ENCODE assay signal across 1 cellular context in the genomic region with DNA sequence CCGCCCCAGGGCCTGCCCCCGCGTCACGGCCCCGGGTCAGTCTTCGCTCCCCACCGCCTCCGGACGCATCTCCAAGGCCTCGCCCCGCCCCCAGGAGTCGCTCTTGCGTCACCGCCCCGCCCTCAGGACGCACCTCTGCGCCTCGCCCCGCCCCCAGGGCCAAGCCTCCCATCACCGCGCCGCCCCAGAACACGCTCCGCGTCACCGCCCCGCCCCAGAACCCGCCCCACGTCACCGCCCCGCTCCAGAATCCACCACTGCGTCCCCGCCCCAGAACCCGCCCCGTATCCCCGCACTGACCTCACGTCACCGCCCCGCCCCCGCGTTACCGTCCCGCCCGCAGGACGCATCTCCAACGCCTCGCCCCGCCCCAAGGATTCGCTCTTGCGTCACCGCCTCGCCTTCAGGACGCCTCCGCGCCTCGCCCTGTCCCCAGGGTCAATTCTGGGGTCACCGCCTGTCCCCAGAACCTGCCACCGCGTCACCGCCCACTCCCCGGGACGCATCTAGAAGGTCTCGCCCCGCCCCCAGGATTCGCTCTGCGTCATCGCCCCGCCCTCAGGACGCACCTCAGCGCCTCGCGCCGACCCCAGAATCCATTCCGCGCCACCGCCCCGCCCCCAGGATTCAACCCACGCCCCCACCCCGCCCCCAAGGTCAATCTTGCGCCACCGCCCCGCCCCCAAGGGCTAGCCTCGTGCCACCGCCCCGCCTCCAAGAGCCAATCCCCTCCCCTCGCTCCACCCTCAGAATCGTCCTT.
TF ChIP-seq lines count a peak whose summit lies in the region.

No MANE protein-coding gene starts in this region.

TF ChIP-seq in K562, 482 proteins besides CTCF, POLR2A, EP300 and RAD21 (continued from another document and continues in another):
- TF ChIP-seq, protein P1, sequence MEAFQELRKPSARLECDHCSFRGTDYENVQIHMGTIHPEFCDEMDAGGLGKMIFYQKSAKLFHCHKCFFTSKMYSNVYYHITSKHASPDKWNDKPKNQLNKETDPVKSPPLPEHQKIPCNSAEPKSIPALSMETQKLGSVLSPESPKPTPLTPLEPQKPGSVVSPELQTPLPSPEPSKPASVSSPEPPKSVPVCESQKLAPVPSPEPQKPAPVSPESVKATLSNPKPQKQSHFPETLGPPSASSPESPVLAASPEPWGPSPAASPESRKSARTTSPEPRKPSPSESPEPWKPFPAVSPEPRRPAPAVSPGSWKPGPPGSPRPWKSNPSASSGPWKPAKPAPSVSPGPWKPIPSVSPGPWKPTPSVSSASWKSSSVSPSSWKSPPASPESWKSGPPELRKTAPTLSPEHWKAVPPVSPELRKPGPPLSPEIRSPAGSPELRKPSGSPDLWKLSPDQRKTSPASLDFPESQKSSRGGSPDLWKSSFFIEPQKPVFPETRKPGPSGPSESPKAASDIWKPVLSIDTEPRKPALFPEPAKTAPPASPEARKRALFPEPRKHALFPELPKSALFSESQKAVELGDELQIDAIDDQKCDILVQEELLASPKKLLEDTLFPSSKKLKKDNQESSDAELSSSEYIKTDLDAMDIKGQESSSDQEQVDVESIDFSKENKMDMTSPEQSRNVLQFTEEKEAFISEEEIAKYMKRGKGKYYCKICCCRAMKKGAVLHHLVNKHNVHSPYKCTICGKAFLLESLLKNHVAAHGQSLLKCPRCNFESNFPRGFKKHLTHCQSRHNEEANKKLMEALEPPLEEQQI (IDR thresholded peaks at IDR 0.05): no peak
- no peak for TF ChIP-seq SMARCB1 (IDR thresholded peaks at IDR 0.05; ENCODE audit: insufficient read length, low read depth)
- TF ChIP-seq, protein P2, sequence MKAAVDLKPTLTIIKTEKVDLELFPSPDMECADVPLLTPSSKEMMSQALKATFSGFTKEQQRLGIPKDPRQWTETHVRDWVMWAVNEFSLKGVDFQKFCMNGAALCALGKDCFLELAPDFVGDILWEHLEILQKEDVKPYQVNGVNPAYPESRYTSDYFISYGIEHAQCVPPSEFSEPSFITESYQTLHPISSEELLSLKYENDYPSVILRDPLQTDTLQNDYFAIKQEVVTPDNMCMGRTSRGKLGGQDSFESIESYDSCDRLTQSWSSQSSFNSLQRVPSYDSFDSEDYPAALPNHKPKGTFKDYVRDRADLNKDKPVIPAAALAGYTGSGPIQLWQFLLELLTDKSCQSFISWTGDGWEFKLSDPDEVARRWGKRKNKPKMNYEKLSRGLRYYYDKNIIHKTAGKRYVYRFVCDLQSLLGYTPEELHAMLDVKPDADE (conservative IDR thresholded peaks at IDR 0.05; ENCODE audit: control insufficient read depth, low read depth, low read length): 0 out of 2 replicates have a peak, but pooled peaks have one; percentile 24
- TF ChIP-seq RBM15 (IDR thresholded peaks at IDR 0.05; ENCODE audit: insufficient read depth, low read length): no peak
- no peak for TF ChIP-seq ZNF696 (CRISPR knock-in tag; conservative IDR thresholded peaks at IDR 0.05)
- TF ChIP-seq, protein P3, sequence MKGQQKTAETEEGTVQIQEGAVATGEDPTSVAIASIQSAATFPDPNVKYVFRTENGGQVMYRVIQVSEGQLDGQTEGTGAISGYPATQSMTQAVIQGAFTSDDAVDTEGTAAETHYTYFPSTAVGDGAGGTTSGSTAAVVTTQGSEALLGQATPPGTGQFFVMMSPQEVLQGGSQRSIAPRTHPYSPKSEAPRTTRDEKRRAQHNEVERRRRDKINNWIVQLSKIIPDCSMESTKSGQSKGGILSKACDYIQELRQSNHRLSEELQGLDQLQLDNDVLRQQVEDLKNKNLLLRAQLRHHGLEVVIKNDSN (CRISPR knock-in tag; IDR thresholded peaks at IDR 0.05): no peak
- TF ChIP-seq EP400 (IDR thresholded peaks at IDR 0.05): peak; percentile 57; the same call in 1 of the 2 replicates
- TF ChIP-seq, protein P4, sequence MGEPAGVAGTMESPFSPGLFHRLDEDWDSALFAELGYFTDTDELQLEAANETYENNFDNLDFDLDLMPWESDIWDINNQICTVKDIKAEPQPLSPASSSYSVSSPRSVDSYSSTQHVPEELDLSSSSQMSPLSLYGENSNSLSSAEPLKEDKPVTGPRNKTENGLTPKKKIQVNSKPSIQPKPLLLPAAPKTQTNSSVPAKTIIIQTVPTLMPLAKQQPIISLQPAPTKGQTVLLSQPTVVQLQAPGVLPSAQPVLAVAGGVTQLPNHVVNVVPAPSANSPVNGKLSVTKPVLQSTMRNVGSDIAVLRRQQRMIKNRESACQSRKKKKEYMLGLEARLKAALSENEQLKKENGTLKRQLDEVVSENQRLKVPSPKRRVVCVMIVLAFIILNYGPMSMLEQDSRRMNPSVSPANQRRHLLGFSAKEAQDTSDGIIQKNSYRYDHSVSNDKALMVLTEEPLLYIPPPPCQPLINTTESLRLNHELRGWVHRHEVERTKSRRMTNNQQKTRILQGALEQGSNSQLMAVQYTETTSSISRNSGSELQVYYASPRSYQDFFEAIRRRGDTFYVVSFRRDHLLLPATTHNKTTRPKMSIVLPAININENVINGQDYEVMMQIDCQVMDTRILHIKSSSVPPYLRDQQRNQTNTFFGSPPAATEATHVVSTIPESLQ (CRISPR knock-in tag; IDR thresholded peaks at IDR 0.05): no peak
- TF ChIP-seq POLR2H (tag; IDR thresholded peaks at IDR 0.05; ENCODE audit: low read depth): no peak
- TF ChIP-seq RHOXF2B (CRISPR knock-in tag; conservative IDR thresholded peaks at IDR 0.05): no peak
- TF ChIP-seq, protein P5, sequence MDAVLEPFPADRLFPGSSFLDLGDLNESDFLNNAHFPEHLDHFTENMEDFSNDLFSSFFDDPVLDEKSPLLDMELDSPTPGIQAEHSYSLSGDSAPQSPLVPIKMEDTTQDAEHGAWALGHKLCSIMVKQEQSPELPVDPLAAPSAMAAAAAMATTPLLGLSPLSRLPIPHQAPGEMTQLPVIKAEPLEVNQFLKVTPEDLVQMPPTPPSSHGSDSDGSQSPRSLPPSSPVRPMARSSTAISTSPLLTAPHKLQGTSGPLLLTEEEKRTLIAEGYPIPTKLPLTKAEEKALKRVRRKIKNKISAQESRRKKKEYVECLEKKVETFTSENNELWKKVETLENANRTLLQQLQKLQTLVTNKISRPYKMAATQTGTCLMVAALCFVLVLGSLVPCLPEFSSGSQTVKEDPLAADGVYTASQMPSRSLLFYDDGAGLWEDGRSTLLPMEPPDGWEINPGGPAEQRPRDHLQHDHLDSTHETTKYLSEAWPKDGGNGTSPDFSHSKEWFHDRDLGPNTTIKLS (IDR thresholded peaks at IDR 0.05; ENCODE audit: borderline replicate concordance, low read depth): no peak
- TF ChIP-seq MCM5 (IDR thresholded peaks at IDR 0.05; ENCODE audit: low read depth): no peak
- TF ChIP-seq ZNF217 (CRISPR knock-in tag; IDR thresholded peaks at IDR 0.05): no peak
- no peak for TF ChIP-seq FOS (IDR thresholded peaks at IDR 0.05; ENCODE audit: extremely low read depth, insufficient read length)
- TF ChIP-seq, protein P6, sequence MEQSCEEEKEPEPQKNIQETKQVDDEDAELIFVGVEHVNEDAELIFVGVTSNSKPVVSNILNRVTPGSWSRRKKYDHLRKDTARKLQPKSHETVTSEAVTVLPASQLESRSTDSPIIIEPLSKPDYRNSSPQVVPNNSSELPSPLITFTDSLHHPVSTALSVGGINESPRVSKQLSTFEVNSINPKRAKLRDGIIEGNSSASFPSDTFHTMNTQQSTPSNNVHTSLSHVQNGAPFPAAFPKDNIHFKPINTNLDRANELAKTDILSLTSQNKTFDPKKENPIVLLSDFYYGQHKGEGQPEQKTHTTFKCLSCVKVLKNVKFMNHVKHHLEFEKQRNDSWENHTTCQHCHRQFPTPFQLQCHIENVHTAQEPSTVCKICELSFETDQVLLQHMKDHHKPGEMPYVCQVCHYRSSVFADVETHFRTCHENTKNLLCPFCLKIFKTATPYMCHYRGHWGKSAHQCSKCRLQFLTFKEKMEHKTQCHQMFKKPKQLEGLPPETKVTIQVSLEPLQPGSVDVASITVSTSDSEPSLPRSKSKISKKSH (CRISPR knock-in tag; IDR thresholded peaks at IDR 0.05): no peak
- TF ChIP-seq TARDBP (IDR thresholded peaks at IDR 0.05): no peak
- TF ChIP-seq ZNF778 (CRISPR knock-in tag; IDR thresholded peaks at IDR 0.05): no peak
- TF ChIP-seq FOXK2 (conservative IDR thresholded peaks at IDR 0.05 in 1 of 2, IDR thresholded peaks at IDR 0.05 in 1 of 2; ENCODE audit: low read depth in 2 of 2): no peak
- peak; percentile 94 for TF ChIP-seq CXXC5 (CRISPR knock-in tag; IDR thresholded peaks at IDR 0.05)
- TF ChIP-seq, protein P7, sequence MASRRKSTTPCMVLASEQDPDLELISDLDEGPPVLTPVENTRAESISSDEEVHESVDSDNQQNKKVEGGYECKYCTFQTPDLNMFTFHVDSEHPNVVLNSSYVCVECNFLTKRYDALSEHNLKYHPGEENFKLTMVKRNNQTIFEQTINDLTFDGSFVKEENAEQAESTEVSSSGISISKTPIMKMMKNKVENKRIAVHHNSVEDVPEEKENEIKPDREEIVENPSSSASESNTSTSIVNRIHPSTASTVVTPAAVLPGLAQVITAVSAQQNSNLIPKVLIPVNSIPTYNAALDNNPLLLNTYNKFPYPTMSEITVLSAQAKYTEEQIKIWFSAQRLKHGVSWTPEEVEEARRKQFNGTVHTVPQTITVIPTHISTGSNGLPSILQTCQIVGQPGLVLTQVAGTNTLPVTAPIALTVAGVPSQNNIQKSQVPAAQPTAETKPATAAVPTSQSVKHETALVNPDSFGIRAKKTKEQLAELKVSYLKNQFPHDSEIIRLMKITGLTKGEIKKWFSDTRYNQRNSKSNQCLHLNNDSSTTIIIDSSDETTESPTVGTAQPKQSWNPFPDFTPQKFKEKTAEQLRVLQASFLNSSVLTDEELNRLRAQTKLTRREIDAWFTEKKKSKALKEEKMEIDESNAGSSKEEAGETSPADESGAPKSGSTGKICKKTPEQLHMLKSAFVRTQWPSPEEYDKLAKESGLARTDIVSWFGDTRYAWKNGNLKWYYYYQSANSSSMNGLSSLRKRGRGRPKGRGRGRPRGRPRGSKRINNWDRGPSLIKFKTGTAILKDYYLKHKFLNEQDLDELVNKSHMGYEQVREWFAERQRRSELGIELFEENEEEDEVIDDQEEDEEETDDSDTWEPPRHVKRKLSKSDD (conservative IDR thresholded peaks at IDR 0.05; ENCODE audit: low read length): no peak
- TF ChIP-seq, protein P8, sequence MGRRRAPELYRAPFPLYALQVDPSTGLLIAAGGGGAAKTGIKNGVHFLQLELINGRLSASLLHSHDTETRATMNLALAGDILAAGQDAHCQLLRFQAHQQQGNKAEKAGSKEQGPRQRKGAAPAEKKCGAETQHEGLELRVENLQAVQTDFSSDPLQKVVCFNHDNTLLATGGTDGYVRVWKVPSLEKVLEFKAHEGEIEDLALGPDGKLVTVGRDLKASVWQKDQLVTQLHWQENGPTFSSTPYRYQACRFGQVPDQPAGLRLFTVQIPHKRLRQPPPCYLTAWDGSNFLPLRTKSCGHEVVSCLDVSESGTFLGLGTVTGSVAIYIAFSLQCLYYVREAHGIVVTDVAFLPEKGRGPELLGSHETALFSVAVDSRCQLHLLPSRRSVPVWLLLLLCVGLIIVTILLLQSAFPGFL (CRISPR knock-in tag; IDR thresholded peaks at IDR 0.05): no peak
- TF ChIP-seq ELF4 (CRISPR knock-in tag; IDR thresholded peaks at IDR 0.05): no peak
- no peak for TF ChIP-seq NFIC (IDR thresholded peaks at IDR 0.05)
- no peak for TF ChIP-seq HNRNPL (IDR thresholded peaks at IDR 0.05; ENCODE audit: low read depth, low read length)
- TF ChIP-seq PCBP1 (IDR thresholded peaks at IDR 0.05; ENCODE audit: low read depth, low read length, poor library complexity, severe bottlenecking): no peak
- no peak for TF ChIP-seq MIER1 (IDR thresholded peaks at IDR 0.05; ENCODE audit: low read depth)
- no peak for TF ChIP-seq MCM2 (IDR thresholded peaks at IDR 0.05; ENCODE audit: low read depth)
- TF ChIP-seq PTRF (tag; IDR thresholded peaks at IDR 0.05): no peak
- TF ChIP-seq, protein P9, sequence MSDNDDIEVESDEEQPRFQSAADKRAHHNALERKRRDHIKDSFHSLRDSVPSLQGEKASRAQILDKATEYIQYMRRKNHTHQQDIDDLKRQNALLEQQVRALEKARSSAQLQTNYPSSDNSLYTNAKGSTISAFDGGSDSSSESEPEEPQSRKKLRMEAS (CRISPR knock-in tag; IDR thresholded peaks at IDR 0.05): peak; percentile 64; the same call in 1 of the 2 replicates
- no peak for TF ChIP-seq SMAD3 (CRISPR knock-in tag; conservative IDR thresholded peaks at IDR 0.05)
- TF ChIP-seq TFAM (CRISPR knock-in tag; conservative IDR thresholded peaks at IDR 0.05): no peak
- TF ChIP-seq HDAC3 (IDR thresholded peaks at IDR 0.05; ENCODE audit: borderline replicate concordance, partially characterized antibody): no peak
- 0 out of 2 replicates have a peak, but pooled peaks have one; percentile 34 for TF ChIP-seq NFE2 (IDR thresholded peaks at IDR 0.05; ENCODE audit: low read depth)
- TF ChIP-seq GABPA (tag; conservative IDR thresholded peaks at IDR 0.05; ENCODE audit: low read depth): no peak
- TF ChIP-seq GTF2F1 (IDR thresholded peaks at IDR 0.05; ENCODE audit: low read depth, low read length): no peak
- TF ChIP-seq KAT2B (IDR thresholded peaks at IDR 0.05; ENCODE audit: low read depth, low read length): no peak
- TF ChIP-seq, protein P10, sequence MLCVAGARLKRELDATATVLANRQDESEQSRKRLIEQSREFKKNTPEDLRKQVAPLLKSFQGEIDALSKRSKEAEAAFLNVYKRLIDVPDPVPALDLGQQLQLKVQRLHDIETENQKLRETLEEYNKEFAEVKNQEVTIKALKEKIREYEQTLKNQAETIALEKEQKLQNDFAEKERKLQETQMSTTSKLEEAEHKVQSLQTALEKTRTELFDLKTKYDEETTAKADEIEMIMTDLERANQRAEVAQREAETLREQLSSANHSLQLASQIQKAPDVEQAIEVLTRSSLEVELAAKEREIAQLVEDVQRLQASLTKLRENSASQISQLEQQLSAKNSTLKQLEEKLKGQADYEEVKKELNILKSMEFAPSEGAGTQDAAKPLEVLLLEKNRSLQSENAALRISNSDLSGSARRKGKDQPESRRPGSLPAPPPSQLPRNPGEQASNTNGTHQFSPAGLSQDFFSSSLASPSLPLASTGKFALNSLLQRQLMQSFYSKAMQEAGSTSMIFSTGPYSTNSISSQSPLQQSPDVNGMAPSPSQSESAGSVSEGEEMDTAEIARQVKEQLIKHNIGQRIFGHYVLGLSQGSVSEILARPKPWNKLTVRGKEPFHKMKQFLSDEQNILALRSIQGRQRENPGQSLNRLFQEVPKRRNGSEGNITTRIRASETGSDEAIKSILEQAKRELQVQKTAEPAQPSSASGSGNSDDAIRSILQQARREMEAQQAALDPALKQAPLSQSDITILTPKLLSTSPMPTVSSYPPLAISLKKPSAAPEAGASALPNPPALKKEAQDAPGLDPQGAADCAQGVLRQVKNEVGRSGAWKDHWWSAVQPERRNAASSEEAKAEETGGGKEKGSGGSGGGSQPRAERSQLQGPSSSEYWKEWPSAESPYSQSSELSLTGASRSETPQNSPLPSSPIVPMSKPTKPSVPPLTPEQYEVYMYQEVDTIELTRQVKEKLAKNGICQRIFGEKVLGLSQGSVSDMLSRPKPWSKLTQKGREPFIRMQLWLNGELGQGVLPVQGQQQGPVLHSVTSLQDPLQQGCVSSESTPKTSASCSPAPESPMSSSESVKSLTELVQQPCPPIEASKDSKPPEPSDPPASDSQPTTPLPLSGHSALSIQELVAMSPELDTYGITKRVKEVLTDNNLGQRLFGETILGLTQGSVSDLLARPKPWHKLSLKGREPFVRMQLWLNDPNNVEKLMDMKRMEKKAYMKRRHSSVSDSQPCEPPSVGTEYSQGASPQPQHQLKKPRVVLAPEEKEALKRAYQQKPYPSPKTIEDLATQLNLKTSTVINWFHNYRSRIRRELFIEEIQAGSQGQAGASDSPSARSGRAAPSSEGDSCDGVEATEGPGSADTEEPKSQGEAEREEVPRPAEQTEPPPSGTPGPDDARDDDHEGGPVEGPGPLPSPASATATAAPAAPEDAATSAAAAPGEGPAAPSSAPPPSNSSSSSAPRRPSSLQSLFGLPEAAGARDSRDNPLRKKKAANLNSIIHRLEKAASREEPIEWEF (CRISPR knock-in tag; IDR thresholded peaks at IDR 0.05): no peak
- no peak for TF ChIP-seq ZKSCAN8 (CRISPR knock-in tag; IDR thresholded peaks at IDR 0.05)
- no peak for TF ChIP-seq ZNF133 (CRISPR knock-in tag; IDR thresholded peaks at IDR 0.05)
- no peak for TF ChIP-seq ZFP30 (CRISPR knock-in tag; IDR thresholded peaks at IDR 0.05; ENCODE audit: borderline replicate concordance)
- TF ChIP-seq OTX1 (CRISPR knock-in tag; IDR thresholded peaks at IDR 0.05): no peak
- no peak for TF ChIP-seq KLF10 (CRISPR knock-in tag; IDR thresholded peaks at IDR 0.05)
